Comparison of ENCODE assay signal across 1 cellular context in the genomic region with DNA sequence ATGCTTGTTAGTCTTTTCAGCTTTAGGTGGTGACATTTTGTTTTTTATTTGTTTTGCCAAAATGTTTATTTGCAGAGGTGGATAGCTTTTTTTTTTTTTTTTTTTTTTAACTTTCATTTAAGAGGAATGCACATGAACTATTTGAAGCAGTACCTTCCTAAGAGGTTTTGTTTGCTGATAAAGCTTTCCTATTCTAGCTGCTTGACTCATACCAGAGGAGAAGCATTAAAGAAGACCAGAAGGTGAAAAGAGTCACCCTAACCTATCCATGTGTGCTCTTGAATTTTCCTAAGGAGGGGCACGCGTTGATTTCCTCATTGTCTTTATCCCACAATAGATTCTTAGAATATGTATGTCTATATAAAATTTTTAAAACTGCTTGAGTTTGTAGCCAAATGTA.
TF ChIP-seq lines count a peak whose summit lies in the region.

No MANE protein-coding gene starts in this region.

TF ChIP-seq in HCT116, 20 proteins besides CTCF, POLR2A, EP300 and RAD21 (continued from another document):
- TF ChIP-seq, protein P1, sequence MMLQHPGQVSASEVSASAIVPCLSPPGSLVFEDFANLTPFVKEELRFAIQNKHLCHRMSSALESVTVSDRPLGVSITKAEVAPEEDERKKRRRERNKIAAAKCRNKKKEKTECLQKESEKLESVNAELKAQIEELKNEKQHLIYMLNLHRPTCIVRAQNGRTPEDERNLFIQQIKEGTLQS (IDR thresholded peaks at IDR 0.05): no peak
- no peak for TF ChIP-seq POLR2AphosphoS5 (IDR thresholded peaks at IDR 0.05; ENCODE audit: low read depth, low read length)
- TF ChIP-seq CEBPB (IDR thresholded peaks at IDR 0.05; ENCODE audit: low read depth): no peak
- TF ChIP-seq ZFX (IDR thresholded peaks at IDR 0.05): no peak
- TF ChIP-seq JUND (IDR thresholded peaks at IDR 0.05): no peak
- TF ChIP-seq, protein P2, sequence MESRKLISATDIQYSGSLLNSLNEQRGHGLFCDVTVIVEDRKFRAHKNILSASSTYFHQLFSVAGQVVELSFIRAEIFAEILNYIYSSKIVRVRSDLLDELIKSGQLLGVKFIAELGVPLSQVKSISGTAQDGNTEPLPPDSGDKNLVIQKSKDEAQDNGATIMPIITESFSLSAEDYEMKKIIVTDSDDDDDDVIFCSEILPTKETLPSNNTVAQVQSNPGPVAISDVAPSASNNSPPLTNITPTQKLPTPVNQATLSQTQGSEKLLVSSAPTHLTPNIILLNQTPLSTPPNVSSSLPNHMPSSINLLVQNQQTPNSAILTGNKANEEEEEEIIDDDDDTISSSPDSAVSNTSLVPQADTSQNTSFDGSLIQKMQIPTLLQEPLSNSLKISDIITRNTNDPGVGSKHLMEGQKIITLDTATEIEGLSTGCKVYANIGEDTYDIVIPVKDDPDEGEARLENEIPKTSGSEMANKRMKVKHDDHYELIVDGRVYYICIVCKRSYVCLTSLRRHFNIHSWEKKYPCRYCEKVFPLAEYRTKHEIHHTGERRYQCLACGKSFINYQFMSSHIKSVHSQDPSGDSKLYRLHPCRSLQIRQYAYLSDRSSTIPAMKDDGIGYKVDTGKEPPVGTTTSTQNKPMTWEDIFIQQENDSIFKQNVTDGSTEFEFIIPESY (IDR thresholded peaks at IDR 0.05; ENCODE audit: extremely low read depth, insufficient replicate concordance, low read length): no peak
- no peak for TF ChIP-seq SRF (IDR thresholded peaks at IDR 0.05; ENCODE audit: low read depth)
- no peak for TF ChIP-seq SP1 (IDR thresholded peaks at IDR 0.05; ENCODE audit: low read depth)
- TF ChIP-seq SIN3A (IDR thresholded peaks at IDR 0.05; ENCODE audit: low read depth): no peak
- TF ChIP-seq, protein P3, sequence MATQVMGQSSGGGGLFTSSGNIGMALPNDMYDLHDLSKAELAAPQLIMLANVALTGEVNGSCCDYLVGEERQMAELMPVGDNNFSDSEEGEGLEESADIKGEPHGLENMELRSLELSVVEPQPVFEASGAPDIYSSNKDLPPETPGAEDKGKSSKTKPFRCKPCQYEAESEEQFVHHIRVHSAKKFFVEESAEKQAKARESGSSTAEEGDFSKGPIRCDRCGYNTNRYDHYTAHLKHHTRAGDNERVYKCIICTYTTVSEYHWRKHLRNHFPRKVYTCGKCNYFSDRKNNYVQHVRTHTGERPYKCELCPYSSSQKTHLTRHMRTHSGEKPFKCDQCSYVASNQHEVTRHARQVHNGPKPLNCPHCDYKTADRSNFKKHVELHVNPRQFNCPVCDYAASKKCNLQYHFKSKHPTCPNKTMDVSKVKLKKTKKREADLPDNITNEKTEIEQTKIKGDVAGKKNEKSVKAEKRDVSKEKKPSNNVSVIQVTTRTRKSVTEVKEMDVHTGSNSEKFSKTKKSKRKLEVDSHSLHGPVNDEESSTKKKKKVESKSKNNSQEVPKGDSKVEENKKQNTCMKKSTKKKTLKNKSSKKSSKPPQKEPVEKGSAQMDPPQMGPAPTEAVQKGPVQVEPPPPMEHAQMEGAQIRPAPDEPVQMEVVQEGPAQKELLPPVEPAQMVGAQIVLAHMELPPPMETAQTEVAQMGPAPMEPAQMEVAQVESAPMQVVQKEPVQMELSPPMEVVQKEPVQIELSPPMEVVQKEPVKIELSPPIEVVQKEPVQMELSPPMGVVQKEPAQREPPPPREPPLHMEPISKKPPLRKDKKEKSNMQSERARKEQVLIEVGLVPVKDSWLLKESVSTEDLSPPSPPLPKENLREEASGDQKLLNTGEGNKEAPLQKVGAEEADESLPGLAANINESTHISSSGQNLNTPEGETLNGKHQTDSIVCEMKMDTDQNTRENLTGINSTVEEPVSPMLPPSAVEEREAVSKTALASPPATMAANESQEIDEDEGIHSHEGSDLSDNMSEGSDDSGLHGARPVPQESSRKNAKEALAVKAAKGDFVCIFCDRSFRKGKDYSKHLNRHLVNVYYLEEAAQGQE (IDR thresholded peaks at IDR 0.05; ENCODE audit: low read depth): no peak
- TF ChIP-seq YY1 (IDR thresholded peaks at IDR 0.05; ENCODE audit: extremely low read depth, insufficient replicate concordance, low read depth, low read length): no peak
- no peak for TF ChIP-seq ELF1 (IDR thresholded peaks at IDR 0.05; ENCODE audit: borderline replicate concordance, low read depth)
